In genomic region chr19:19134687-19135158, GRCh38 we compare ENCODE assay signal across 10 cellular contexts. TPM values are rescaled to one million over a fixed set of nuclear protein-coding genes. Genes with fewer than 3 reads are reported as not detected.
DNase-seq lines count a peak whose midpoint lies in the region; ATAC-seq and TF ChIP-seq lines count a peak whose summit lies in the region.
"Had no signal": no experiment of that assay in that cellular context is flagged by ENCODE, and none has a peak within 500 bp of the region (broad histone marks: within the 10 kb centered on the region; RNA-seq: fewer than 3 reads in every experiment).

No MANE protein-coding gene starts in this region.

- CTCF ChIA-PET in activated B cell treated with CpG ODN at 0.5 μM for 24 hours (lab: Charles Lee), result no interaction called here

- peaks cover 12% of the 10 kb centered on the region; the same call in 1 of the 2 replicates for H3K27me3 ChIP-seq in iPS-20b (ENCODE audit: insufficient read depth, low read length)
- H3K27me3 ChIP-seq: sigmoid colon had no signal

- H3K4me3 ChIP-seq in iPS-20b (ENCODE audit: low read length), result peak overlapping the region; percentile 56; the same call in 1 of the 2 replicates

- peaks cover 7% of the 10 kb centered on the region; the same call in 1 of the 2 replicates for H3K36me3 ChIP-seq in iPS-20b (ENCODE audit: insufficient read depth, low read depth, low read length)

- H3K9me3 ChIP-seq in iPS-20b (ENCODE audit: insufficient read depth, low read depth, low read length), result peaks cover 7% of the 10 kb centered on the region; the same call in 1 of the 2 replicates

- ATAC-seq in activated B cell treated with CpG ODN at 0.5 μM for 24 hours (ENCODE audit: low read depth), result peak; percentile 25
- no peak for ATAC-seq in HG02885 (IDR thresholded peaks at IDR 0.05; ENCODE audit: poor library complexity, unreplicated experiment)

- peaks cover 20% of the 10 kb centered on the region for H3K4me1 Mint-ChIP-seq in T-helper 2 cell treated with Interferon-gamma antibody and Interleukin-4, amounts not matched to agents 5 μg/mL and 100 μg/mL, for 36 hours (ENCODE audit: low read depth)
- peaks cover 30% of the 10 kb centered on the region for H3K4me1 Mint-ChIP-seq in activated B cell treated with CpG ODN at 0.5 μM for 24 hours

- H3K4me3 Mint-ChIP-seq in T-helper 2 cell treated with Interferon-gamma antibody and Interleukin-4, amounts not matched to agents 5 μg/mL and 100 μg/mL, for 36 hours, result no peak overlapping the region
- peak overlapping the region; percentile 47 for H3K4me3 Mint-ChIP-seq in activated B cell treated with CpG ODN at 0.5 μM for 24 hours

- intact Hi-C loops in activated B cell treated with CpG ODN at 0.5 μM for 24 hours (cut with micrococcal nuclease), result loop anchor here (10.0 kb wide), 2 partner anchors 220 to 670 kb away; partner anchors contain the start of genes COPE and DDX49

- H3K27me3 Mint-ChIP-seq in T-helper 2 cell treated with Interferon-gamma antibody and Interleukin-4, amounts not matched to agents 5 μg/mL and 100 μg/mL, for 36 hours (ENCODE audit: low read depth), result no peaks in the 10 kb centered on the region
- H3K27me3 Mint-ChIP-seq in activated B cell treated with CpG ODN at 0.5 μM for 24 hours, result no peaks in the 10 kb centered on the region

- POLR2A ChIA-PET in activated B cell treated with CpG ODN at 0.5 μM for 24 hours (lab: Charles Lee), result interaction anchor here (0.7 kb wide), 1 partner anchor 69 kb away, joined by 3 read pairs; no protein-coding TSS in a partner anchor

- H3K27ac ChIP-seq in iPS-20b (ENCODE audit: low read length), result no peak overlapping the region
- H3K27ac ChIP-seq: epithelial cell of prostate, sigmoid colon had no signal

- no peak for TF ChIP-seq CTCF in activated B cell treated with CpG ODN at 0.5 μM for 24 hours (IDR thresholded peaks at IDR 0.05)

- peaks cover 14% of the 10 kb centered on the region for H3K36me3 Mint-ChIP-seq in T-helper 2 cell treated with Interferon-gamma antibody and Interleukin-4, amounts not matched to agents 5 μg/mL and 100 μg/mL, for 36 hours (ENCODE audit: low read depth)
- peaks cover 7% of the 10 kb centered on the region for H3K36me3 Mint-ChIP-seq in activated B cell treated with CpG ODN at 0.5 μM for 24 hours (ENCODE audit: low read depth)

- H3K9me3 Mint-ChIP-seq in T-helper 2 cell treated with Interferon-gamma antibody and Interleukin-4, amounts not matched to agents 5 μg/mL and 100 μg/mL, for 36 hours, result peaks cover 8% of the 10 kb centered on the region
- no peaks in the 10 kb centered on the region for H3K9me3 Mint-ChIP-seq in activated B cell treated with CpG ODN at 0.5 μM for 24 hours

- DNase-seq in T-helper 2 cell, result peak in 3 of 5 experiments; percentile 6 to 25 (median 22)
- DNase-seq in T-helper 2 cell treated with Interferon-gamma antibody and Interleukin-4, amounts not matched to agents 5 μg/mL and 100 μg/mL, for 36 hours (ENCODE audit: low spot score), result no peak
- DNase-seq in activated B cell treated with CpG ODN at 0.5 μM for 24 hours, result peak; percentile 50
- peak in 5 of 6 experiments; percentile 40 to 53 (median 49) for DNase-seq in stimulated activated naive CD4-positive, alpha-beta T cell (lab: John Stamatoyannopoulos, UW)
- DNase-seq in pons (ENCODE audit: low spot score), result no peak
- no peak for DNase-seq in occipital lobe (lab: John Stamatoyannopoulos, UW)
- DNase-seq: sigmoid colon had no signal

- H3K27ac Mint-ChIP-seq in T-helper 2 cell treated with Interferon-gamma antibody and Interleukin-4, amounts not matched to agents 5 μg/mL and 100 μg/mL, for 36 hours, result no peak overlapping the region
- H3K27ac Mint-ChIP-seq in activated B cell treated with CpG ODN at 0.5 μM for 24 hours, result no peak overlapping the region

- H3K9ac ChIP-seq in iPS-20b (ENCODE audit: low read depth, low read length), result no peak overlapping the region

- H3K4me1 ChIP-seq in iPS-20b (ENCODE audit: insufficient read depth, low read length), result no peaks in the 10 kb centered on the region

RNA-seq across cellular contexts. Expression of gene TMEM161A, which starts 3.6 kb away (rescaled TPM):
- total RNA-seq in activated B cell treated with CpG ODN at 0.5 μM for 24 hours (20.8 and 22.6 TPM in 2 replicates), occipital lobe (6.2 TPM)

RNA-seq across cellular contexts. Expression of gene MEF2B, which starts 35.3 kb away (rescaled TPM):
- total RNA-seq in activated B cell treated with CpG ODN at 0.5 μM for 24 hours, result 11.7 and 15.5 TPM in 2 replicates
- total RNA-seq in occipital lobe, result not detected
- total RNA-seq: sigmoid colon had no signal

RNA-seq across cellular contexts. Expression of gene BORCS8, which starts 57.2 kb away (rescaled TPM):
- total RNA-seq in activated B cell treated with CpG ODN at 0.5 μM for 24 hours (51.8 and 52.3 TPM in 2 replicates), occipital lobe (14.5 TPM)

RNA-seq across cellular contexts. Expression of gene RFXANK, which starts 57.3 kb away (rescaled TPM):
- total RNA-seq in activated B cell treated with CpG ODN at 0.5 μM for 24 hours, result 95.4 and 96.9 TPM in 2 replicates
- total RNA-seq in occipital lobe, result 14.5 TPM

Comparison
In these comparisons a context has a peak if more than half of its experiments do, and no peak if none do; other contexts are left out.
1. DNase-seq: peak in T-helper 2 cell (3 of 5), activated B cell treated with CpG ODN at 0.5 μM for 24 hours (single experiment) and stimulated activated naive CD4-positive, alpha-beta T cell (5 of 6); none in T-helper 2 cell treated with Interferon-gamma antibody and Interleukin-4, amounts not matched to agents 5 μg/mL and 100 μg/mL, for 36 hours (single experiment), pons (single experiment) and occipital lobe (single experiment).
2. RNA of gene MEF2B, which starts 35.3 kb away (total RNA-seq): 11.7 to 15.5 TPM in activated B cell treated with CpG ODN at 0.5 μM for 24 hours; not detected in occipital lobe (single experiment); every median in the first group is over 10 times any median in the second.